In the genomic region with DNA sequence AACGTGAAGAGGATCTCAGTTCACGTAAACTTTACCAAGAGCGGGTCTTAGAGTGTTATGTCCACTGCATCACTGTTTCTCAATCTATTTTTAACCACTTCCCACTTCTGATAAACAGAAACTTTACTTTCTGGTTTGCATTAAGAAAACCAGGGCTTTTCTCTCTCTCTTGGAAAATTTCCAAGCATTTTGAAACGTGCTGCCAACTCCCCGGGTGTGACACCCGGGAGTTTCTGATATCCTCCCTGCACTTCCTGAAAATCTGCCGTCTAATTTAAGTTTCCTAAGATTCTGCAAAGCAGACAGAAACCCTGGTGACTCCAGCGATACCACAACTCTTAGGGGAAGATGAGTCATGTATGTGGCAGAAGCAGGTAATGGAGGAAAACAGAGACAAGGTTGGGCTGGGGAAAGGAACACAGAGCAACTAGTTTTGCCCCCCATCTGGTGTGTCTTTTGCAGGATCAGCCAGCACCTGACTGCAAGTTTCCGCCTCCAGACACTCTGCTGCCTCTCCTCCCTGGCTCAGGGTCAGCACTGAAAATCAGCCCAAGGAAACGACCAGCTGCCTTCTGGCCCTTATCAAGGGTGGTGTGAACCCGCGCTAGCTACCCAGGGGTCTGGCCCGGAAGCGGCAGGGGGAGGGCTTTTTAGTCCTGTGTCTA, we compare ENCODE assay signal across 9 cellular contexts. TPM values are rescaled to one million over a fixed set of nuclear protein-coding genes. Genes with fewer than 3 reads are reported as not detected.
DNase-seq lines count a peak whose midpoint lies in the region; ATAC-seq and TF ChIP-seq lines count a peak whose summit lies in the region.
"Had no signal": no experiment of that assay in that cellular context is flagged by ENCODE, and none has a peak within 500 bp of the region (broad histone marks: within the 10 kb centered on the region; RNA-seq: fewer than 3 reads in every experiment).

No MANE protein-coding gene starts in this region.

- ATAC-seq in memory B cell (ENCODE audit: low read depth) (peak; percentile 35), HG02973 (IDR thresholded peaks at IDR 0.05; ENCODE audit: unreplicated experiment) (no peak), HG02884 (IDR thresholded peaks at IDR 0.05; ENCODE audit: unreplicated experiment) (no peak)

- H3K36me3 Mint-ChIP-seq in brain (no peaks in the 10 kb centered on the region), memory B cell (peaks cover 7% of the 10 kb centered on the region)

- H3K27ac Mint-ChIP-seq in brain, result peak overlapping the region in 4 of 5 experiments; percentile 7 to 90 (median 52)
- H3K27ac Mint-ChIP-seq in memory B cell, result peak overlapping the region; percentile 50

- H3K4me1 Mint-ChIP-seq in brain (peaks cover 21% of the 10 kb centered on the region), memory B cell (peaks cover 17% of the 10 kb centered on the region)

- TF ChIP-seq CTCF in brain (conservative IDR thresholded peaks at IDR 0.05), result no peak

- H3K27me3 Mint-ChIP-seq in brain (peaks cover 23% of the 10 kb centered on the region), memory B cell (peaks cover 8% of the 10 kb centered on the region)

- DNase-seq in Daoy (ENCODE audit: low read depth) (peak; percentile 62), MV-4-11 (lab: John Stamatoyannopoulos, UW) (peak; percentile 98), memory B cell (ENCODE audit: low spot score in 2 of 2) (no peak), AG08396 (ENCODE audit: low spot score) (no peak), NCI-H510A treated with DMSO at 0.1 percent for 48 hours (lab: John Stamatoyannopoulos, UW) (no peak)

- H3K9me3 Mint-ChIP-seq in brain (peaks cover under 1 to 12% (median 4%) of the 10 kb centered on the region in 5 experiments), memory B cell (peaks cover 9% of the 10 kb centered on the region)

- H3K4me3 Mint-ChIP-seq in brain, result peak overlapping the region in 2 of 5 experiments; percentile 12 to 32
- peak overlapping the region; percentile 32 for H3K4me3 Mint-ChIP-seq in memory B cell

RNA-seq across cellular contexts. Expression of a gene that starts 11.4 kb away (rescaled TPM):
- total RNA-seq in Daoy (2014; rRNA removed; shearing (Covaris generic)), result not detected in 2 replicates
- 0.15 TPM for polyA plus RNA-seq in brain (ENCODE audit: insufficient read depth, low read depth, low replicate concordance)
- total RNA-seq: LHCN-M2 had no signal

RNA-seq across cellular contexts. Expression of a gene that starts 53.7 kb away (rescaled TPM):
- not detected in 2 replicates for total RNA-seq in Daoy (2014; rRNA removed; shearing (Covaris generic))
- polyA plus RNA-seq in brain (ENCODE audit: insufficient read depth, low read depth, low replicate concordance), result not detected
- total RNA-seq: LHCN-M2 had no signal

Comparison
In these comparisons a context has a peak if more than half of its experiments do, and no peak if none do; other contexts are left out.
1. DNase-seq: peak in Daoy (single experiment) and MV-4-11 (single experiment); none in memory B cell (0 of 2), AG08396 (single experiment) and NCI-H510A treated with DMSO at 0.1 percent for 48 hours (single experiment).